ENCODE assay signal across 8 cellular contexts in genomic region chr3:18444597-18445420, GRCh38. TPM values are rescaled to one million over a fixed set of nuclear protein-coding genes. Genes with fewer than 3 reads are reported as not detected.
DNase-seq lines count a peak whose midpoint lies in the region; ATAC-seq and TF ChIP-seq lines count a peak whose summit lies in the region.

No MANE protein-coding gene starts in this region.

- TF ChIP-seq CTCF in GM13977 (IDR thresholded peaks at IDR 0.05; ENCODE audit: extremely low read depth, insufficient read depth, missing control alignments), result peak; percentile 39

- in situ Hi-C loops in GM13977 (cut with MboI; ENCODE audit: low pct_unique_long_range_greater_than_20kb, low sequenced_read_pairs, unreplicated experiment), result no loop called here

- peak overlapping the region; percentile 94 to 99 (median 97) for H3K4me3 Mint-ChIP-seq in naive B cell
- peak overlapping the region; percentile 96 to 99 for H3K4me3 Mint-ChIP-seq in stimulated activated naive CD8-positive, alpha-beta T cell treated with anti-CD3 and anti-CD28 coated beads, Interleukin-15, amount 100 ng/mL, for 72 hours

- DNase-seq in A172 (ENCODE audit: low spot score) (peak; percentile 26), GM13977 (ENCODE audit: low spot score) (peak; percentile 86), NCI-H774 (lab: John Stamatoyannopoulos, UW) (peak; percentile 39), erythroblast (lab: John Stamatoyannopoulos, UW) (peak; percentile 57 to 64), naive B cell (peak; percentile 84)
- DNase-seq in activated CD8-positive, alpha-beta memory T cell treated with anti-CD3 and anti-CD28 coated beads, Interleukin-2, amount 50 U/mL, for 48 hours, result peak; percentile 87
- DNase-seq in stimulated activated naive CD8-positive, alpha-beta T cell treated with anti-CD3 and anti-CD28 coated beads, Interleukin-15, amount 100 ng/mL, for 72 hours, result peak; percentile 86 to 89

- peaks cover 0 to 20% (median 10%) of the 10 kb centered on the region in 7 donors for H3K9me3 Mint-ChIP-seq in naive B cell
- H3K9me3 Mint-ChIP-seq in stimulated activated naive CD8-positive, alpha-beta T cell treated with anti-CD3 and anti-CD28 coated beads, Interleukin-15, amount 100 ng/mL, for 72 hours, result peaks cover 5 to 10% of the 10 kb centered on the region in 2 donors

- peak; percentile 87 for ATAC-seq in HG03045 (IDR thresholded peaks at IDR 0.05; ENCODE audit: unreplicated experiment)
- ATAC-seq in naive B cell (ENCODE audit: low read depth in 2 of 2), result peak; percentile 66 to 69
- ATAC-seq in stimulated activated naive CD8-positive, alpha-beta T cell treated with anti-CD3 and anti-CD28 coated beads, Interleukin-15, amount 100 ng/mL, for 72 hours, result peak; percentile 78

- no peaks in the 10 kb centered on the region for H3K27me3 Mint-ChIP-seq in naive B cell
- H3K27me3 Mint-ChIP-seq in stimulated activated naive CD8-positive, alpha-beta T cell treated with anti-CD3 and anti-CD28 coated beads, Interleukin-15, amount 100 ng/mL, for 72 hours, result no peaks in the 10 kb centered on the region

- no peak for TF ChIP-seq POLR2A in erythroblast (IDR thresholded peaks at IDR 0.05; ENCODE audit: low read length)

- H3K4me1 Mint-ChIP-seq in naive B cell, result peaks cover 41 to 63% (median 56%) of the 10 kb centered on the region in 3 donors
- H3K4me1 Mint-ChIP-seq in stimulated activated naive CD8-positive, alpha-beta T cell treated with anti-CD3 and anti-CD28 coated beads, Interleukin-15, amount 100 ng/mL, for 72 hours, result peaks cover 26% of the 10 kb centered on the region

- H3K36me3 Mint-ChIP-seq in naive B cell, result peaks cover 16 to 17% of the 10 kb centered on the region in 2 donors

- H3K27ac Mint-ChIP-seq in naive B cell, result peak overlapping the region; percentile 91 to 98 (median 96)
- H3K27ac Mint-ChIP-seq in stimulated activated naive CD8-positive, alpha-beta T cell treated with anti-CD3 and anti-CD28 coated beads, Interleukin-15, amount 100 ng/mL, for 72 hours, result peak overlapping the region; percentile 97 to 99

RNA-seq across cellular contexts. Expression of gene SATB1, which starts 19.7 kb away (rescaled TPM):
- total RNA-seq in A172 (2014; rRNA removed; shearing (Covaris generic)), result 3.7 and 6.3 TPM in 2 replicates
- polyA plus RNA-seq in naive B cell (ENCODE audit: low read depth in 6 of 6), result 10 to 100 TPM; 44.5 to 68.6 (median 58.7) TPM

Comparison
In these comparisons a context has a peak if more than half of its experiments do, and no peak if none do; other contexts are left out.
1. Peak in every context shown above with its lines: DNase-seq and ATAC-seq.
2. DNase-seq: peak in every context shown above with its lines; median percentile 88 in stimulated activated naive CD8-positive, alpha-beta T cell treated with anti-CD3 and anti-CD28 coated beads, Interleukin-15, amount 100 ng/mL, for 72 hours; 87 in activated CD8-positive, alpha-beta memory T cell treated with anti-CD3 and anti-CD28 coated beads, Interleukin-2, amount 50 U/mL, for 48 hours; 86 in GM13977; 84 in naive B cell; 60 in erythroblast; 39 in NCI-H774; 26 in A172.